ENCODE assay signal across 17 cellular contexts in the genomic region with DNA sequence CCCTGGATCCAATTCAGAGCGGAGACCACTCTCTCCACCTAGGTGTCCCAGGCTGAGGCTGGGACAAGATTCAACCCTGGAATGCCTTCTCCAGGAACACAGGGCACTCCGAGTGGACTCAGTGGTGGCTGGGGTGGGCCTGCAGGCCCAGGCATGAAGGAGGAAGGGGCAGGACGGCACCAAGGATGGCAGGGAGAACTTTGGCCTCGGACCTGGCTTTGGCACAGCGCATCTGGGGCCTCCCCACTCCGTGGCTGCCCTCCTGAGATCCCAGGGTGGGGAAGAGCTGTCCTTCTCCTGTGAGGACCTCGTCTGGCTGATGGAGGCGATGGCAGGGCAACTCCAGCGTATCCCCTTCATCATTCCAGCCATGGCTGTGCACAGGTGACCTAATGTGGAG. TPM values are rescaled to one million over a fixed set of nuclear protein-coding genes. Genes with fewer than 3 reads are reported as not detected.
"Had no signal": no experiment of that assay in that cellular context is flagged by ENCODE, and none has a peak within 500 bp of the region (broad histone marks: within the 10 kb centered on the region; RNA-seq: fewer than 3 reads in every experiment).

No MANE protein-coding gene starts in this region.

- H3K27ac Mint-ChIP-seq: activated CD8-positive, alpha-beta T cell treated with anti-CD3 and anti-CD28 coated beads, Interleukin-2, amount 10 ng/mL, durations not matched to agents 7 days and 5 days; activated T-helper 17 cell treated with anti-CD3 and anti-CD28 coated beads, Interleukin-2, amount 50 U/mL, for 72 hours had no signal

- ATAC-seq: activated CD8-positive, alpha-beta T cell treated with anti-CD3 and anti-CD28 coated beads, Interleukin-2, amount 10 ng/mL, durations not matched to agents 7 days and 5 days; activated T-helper 17 cell treated with anti-CD3 and anti-CD28 coated beads, Interleukin-2, amount 50 U/mL, for 72 hours; body of pancreas; heart left ventricle had no signal

- H3K9ac ChIP-seq: parathyroid adenoma, SK-N-SH had no signal

- H2AFZ ChIP-seq: parathyroid adenoma had no signal

- H3K4me3 Mint-ChIP-seq: activated CD8-positive, alpha-beta T cell treated with anti-CD3 and anti-CD28 coated beads, Interleukin-2, amount 10 ng/mL, durations not matched to agents 7 days and 5 days; activated naive CD4-positive, alpha-beta T cell treated with anti-CD3 and anti-CD28 coated beads for 36 hours; activated T-helper 17 cell treated with anti-CD3 and anti-CD28 coated beads, Interleukin-2, amount 50 U/mL, for 72 hours; central memory CD8-positive, alpha-beta T cell had no signal

- H3K4me3 ChIP-seq: body of pancreas, heart left ventricle had no signal

- H3K9me3 ChIP-seq: body of pancreas, heart left ventricle, SK-N-SH had no signal

- H3K27ac ChIP-seq: body of pancreas, heart left ventricle, parathyroid adenoma had no signal

- H3K9me3 Mint-ChIP-seq: activated naive CD4-positive, alpha-beta T cell treated with anti-CD3 and anti-CD28 coated beads for 36 hours; activated T-helper 17 cell treated with anti-CD3 and anti-CD28 coated beads, Interleukin-2, amount 50 U/mL, for 72 hours; central memory CD8-positive, alpha-beta T cell had no signal

- H3K79me2 ChIP-seq: parathyroid adenoma had no signal

- DNase-seq: activated CD4-positive, alpha-beta T cell treated with anti-CD3 and anti-CD28 coated beads for 4 hours; activated CD8-positive, alpha-beta T cell treated with anti-CD3 and anti-CD28 coated beads, Interleukin-2, amount 10 ng/mL, durations not matched to agents 7 days and 5 days; activated naive CD4-positive, alpha-beta T cell treated with anti-CD3 and anti-CD28 coated beads for 36 hours; effector memory CD4-positive, alpha-beta T cell; erythroblast; heart left ventricle; kidney; midbrain; retina; SK-N-SH; stimulated activated naive CD4-positive, alpha-beta T cell; T-helper 1 cell had no signal

- H3K9me2 ChIP-seq: SK-N-SH had no signal

- H3K27me3 ChIP-seq: body of pancreas, heart left ventricle had no signal

- H3K4me2 ChIP-seq: SK-N-SH had no signal

- H3K4me1 Mint-ChIP-seq: activated T-helper 17 cell treated with anti-CD3 and anti-CD28 coated beads, Interleukin-2, amount 50 U/mL, for 72 hours; central memory CD8-positive, alpha-beta T cell had no signal

- H3K27me3 Mint-ChIP-seq: activated T-helper 17 cell treated with anti-CD3 and anti-CD28 coated beads, Interleukin-2, amount 50 U/mL, for 72 hours; central memory CD8-positive, alpha-beta T cell had no signal

RNA-seq across cellular contexts. Expression of a gene that starts 50.3 kb away (rescaled TPM):
- total RNA-seq: skeletal muscle tissue had no signal
- polyA plus RNA-seq: SK-N-SH had no signal
